1 cellular context compared by ENCODE assay signal in the genomic region with DNA sequence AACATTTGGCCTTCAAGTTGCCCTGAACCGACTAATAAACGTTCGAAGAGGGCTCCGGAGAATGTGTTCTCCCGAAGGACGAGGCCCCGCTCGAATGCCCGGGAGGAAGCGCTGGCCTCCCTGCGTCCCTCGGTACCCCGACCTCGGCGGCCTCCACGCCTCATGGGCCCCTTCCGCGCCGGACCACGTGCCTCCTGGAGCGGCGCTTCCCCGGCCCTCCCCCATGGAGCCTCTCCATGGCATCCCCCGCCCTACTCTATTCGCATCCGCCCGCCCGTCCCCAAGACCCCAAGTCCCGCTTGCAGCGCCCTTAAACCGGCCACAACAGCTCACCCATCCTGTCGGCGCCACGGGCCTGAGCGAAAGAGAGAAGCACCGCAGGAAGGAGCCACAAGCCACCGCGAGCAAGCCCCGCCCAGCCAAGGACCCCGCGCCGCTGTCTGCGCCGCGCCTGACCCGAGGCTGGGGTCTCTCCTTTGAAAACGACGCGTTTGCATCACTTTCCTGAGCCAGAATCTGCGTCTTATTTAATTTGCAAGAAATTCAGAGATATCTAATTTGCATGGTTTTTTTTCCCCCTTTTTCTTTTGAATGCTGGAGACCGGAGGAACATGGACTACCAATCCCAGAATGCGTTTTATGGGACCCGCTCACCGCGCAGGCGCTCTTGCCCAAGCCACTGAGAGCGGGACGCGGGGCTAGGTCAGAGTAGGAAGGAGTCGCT.
A peak's percentile ranks its signal among the peaks of the same experiment; 100 is the strongest.
TF ChIP-seq lines count a peak whose summit lies in the region.

TSS of gene RPS23 (minus strand) at position 368 of the 724 bp plus-strand sequence. CDS start at position 337, 31 bp downstream.

TF ChIP-seq in K562, 482 proteins besides CTCF, POLR2A, EP300 and RAD21 (continued from another document and continues in another):
- TF ChIP-seq, protein P1, sequence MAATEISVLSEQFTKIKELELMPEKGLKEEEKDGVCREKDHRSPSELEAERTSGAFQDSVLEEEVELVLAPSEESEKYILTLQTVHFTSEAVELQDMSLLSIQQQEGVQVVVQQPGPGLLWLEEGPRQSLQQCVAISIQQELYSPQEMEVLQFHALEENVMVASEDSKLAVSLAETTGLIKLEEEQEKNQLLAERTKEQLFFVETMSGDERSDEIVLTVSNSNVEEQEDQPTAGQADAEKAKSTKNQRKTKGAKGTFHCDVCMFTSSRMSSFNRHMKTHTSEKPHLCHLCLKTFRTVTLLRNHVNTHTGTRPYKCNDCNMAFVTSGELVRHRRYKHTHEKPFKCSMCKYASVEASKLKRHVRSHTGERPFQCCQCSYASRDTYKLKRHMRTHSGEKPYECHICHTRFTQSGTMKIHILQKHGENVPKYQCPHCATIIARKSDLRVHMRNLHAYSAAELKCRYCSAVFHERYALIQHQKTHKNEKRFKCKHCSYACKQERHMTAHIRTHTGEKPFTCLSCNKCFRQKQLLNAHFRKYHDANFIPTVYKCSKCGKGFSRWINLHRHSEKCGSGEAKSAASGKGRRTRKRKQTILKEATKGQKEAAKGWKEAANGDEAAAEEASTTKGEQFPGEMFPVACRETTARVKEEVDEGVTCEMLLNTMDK (IDR thresholded peaks at IDR 0.05; ENCODE audit: borderline replicate concordance, insufficient read depth, low read depth, low read length, poor library complexity, severe bottlenecking): no peak
- TF ChIP-seq MAFK (IDR thresholded peaks at IDR 0.05; ENCODE audit: low read length) (no peak), ZNF23 (CRISPR knock-in tag; IDR thresholded peaks at IDR 0.05) (no peak), PTRF (tag; IDR thresholded peaks at IDR 0.05) (no peak), CCAR2 (IDR thresholded peaks at IDR 0.05; ENCODE audit: low read depth, low read length) (no peak), STAG1 (CRISPR knock-in tag; IDR thresholded peaks at IDR 0.05; ENCODE audit: borderline replicate concordance) (no peak)
- TF ChIP-seq, protein P2, sequence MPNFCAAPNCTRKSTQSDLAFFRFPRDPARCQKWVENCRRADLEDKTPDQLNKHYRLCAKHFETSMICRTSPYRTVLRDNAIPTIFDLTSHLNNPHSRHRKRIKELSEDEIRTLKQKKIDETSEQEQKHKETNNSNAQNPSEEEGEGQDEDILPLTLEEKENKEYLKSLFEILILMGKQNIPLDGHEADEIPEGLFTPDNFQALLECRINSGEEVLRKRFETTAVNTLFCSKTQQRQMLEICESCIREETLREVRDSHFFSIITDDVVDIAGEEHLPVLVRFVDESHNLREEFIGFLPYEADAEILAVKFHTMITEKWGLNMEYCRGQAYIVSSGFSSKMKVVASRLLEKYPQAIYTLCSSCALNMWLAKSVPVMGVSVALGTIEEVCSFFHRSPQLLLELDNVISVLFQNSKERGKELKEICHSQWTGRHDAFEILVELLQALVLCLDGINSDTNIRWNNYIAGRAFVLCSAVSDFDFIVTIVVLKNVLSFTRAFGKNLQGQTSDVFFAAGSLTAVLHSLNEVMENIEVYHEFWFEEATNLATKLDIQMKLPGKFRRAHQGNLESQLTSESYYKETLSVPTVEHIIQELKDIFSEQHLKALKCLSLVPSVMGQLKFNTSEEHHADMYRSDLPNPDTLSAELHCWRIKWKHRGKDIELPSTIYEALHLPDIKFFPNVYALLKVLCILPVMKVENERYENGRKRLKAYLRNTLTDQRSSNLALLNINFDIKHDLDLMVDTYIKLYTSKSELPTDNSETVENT (CRISPR knock-in tag; IDR thresholded peaks at IDR 0.05): no peak
- TF ChIP-seq, protein P3, sequence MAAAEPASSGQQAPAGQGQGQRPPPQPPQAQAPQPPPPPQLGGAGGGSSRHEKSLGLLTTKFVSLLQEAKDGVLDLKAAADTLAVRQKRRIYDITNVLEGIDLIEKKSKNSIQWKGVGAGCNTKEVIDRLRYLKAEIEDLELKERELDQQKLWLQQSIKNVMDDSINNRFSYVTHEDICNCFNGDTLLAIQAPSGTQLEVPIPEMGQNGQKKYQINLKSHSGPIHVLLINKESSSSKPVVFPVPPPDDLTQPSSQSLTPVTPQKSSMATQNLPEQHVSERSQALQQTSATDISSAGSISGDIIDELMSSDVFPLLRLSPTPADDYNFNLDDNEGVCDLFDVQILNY (CRISPR knock-in tag; IDR thresholded peaks at IDR 0.05): 0 out of 2 replicates have a peak, but pooled peaks have one; percentile 10
- TF ChIP-seq, protein P4, sequence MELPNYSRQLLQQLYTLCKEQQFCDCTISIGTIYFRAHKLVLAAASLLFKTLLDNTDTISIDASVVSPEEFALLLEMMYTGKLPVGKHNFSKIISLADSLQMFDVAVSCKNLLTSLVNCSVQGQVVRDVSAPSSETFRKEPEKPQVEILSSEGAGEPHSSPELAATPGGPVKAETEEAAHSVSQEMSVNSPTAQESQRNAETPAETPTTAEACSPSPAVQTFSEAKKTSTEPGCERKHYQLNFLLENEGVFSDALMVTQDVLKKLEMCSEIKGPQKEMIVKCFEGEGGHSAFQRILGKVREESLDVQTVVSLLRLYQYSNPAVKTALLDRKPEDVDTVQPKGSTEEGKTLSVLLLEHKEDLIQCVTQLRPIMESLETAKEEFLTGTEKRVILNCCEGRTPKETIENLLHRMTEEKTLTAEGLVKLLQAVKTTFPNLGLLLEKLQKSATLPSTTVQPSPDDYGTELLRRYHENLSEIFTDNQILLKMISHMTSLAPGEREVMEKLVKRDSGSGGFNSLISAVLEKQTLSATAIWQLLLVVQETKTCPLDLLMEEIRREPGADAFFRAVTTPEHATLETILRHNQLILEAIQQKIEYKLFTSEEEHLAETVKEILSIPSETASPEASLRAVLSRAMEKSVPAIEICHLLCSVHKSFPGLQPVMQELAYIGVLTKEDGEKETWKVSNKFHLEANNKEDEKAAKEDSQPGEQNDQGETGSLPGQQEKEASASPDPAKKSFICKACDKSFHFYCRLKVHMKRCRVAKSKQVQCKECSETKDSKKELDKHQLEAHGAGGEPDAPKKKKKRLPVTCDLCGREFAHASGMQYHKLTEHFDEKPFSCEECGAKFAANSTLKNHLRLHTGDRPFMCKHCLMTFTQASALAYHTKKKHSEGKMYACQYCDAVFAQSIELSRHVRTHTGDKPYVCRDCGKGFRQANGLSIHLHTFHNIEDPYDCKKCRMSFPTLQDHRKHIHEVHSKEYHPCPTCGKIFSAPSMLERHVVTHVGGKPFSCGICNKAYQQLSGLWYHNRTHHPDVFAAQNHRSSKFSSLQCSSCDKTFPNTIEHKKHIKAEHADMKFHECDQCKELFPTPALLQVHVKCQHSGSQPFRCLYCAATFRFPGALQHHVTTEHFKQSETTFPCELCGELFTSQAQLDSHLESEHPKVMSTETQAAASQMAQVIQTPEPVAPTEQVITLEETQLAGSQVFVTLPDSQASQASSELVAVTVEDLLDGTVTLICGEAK (IDR thresholded peaks at IDR 0.05): peak; percentile 21; the same call in 1 of the 2 replicates
- TF ChIP-seq, protein P4 (CRISPR knock-in tag; IDR thresholded peaks at IDR 0.05): no peak
- TF ChIP-seq, protein P5, sequence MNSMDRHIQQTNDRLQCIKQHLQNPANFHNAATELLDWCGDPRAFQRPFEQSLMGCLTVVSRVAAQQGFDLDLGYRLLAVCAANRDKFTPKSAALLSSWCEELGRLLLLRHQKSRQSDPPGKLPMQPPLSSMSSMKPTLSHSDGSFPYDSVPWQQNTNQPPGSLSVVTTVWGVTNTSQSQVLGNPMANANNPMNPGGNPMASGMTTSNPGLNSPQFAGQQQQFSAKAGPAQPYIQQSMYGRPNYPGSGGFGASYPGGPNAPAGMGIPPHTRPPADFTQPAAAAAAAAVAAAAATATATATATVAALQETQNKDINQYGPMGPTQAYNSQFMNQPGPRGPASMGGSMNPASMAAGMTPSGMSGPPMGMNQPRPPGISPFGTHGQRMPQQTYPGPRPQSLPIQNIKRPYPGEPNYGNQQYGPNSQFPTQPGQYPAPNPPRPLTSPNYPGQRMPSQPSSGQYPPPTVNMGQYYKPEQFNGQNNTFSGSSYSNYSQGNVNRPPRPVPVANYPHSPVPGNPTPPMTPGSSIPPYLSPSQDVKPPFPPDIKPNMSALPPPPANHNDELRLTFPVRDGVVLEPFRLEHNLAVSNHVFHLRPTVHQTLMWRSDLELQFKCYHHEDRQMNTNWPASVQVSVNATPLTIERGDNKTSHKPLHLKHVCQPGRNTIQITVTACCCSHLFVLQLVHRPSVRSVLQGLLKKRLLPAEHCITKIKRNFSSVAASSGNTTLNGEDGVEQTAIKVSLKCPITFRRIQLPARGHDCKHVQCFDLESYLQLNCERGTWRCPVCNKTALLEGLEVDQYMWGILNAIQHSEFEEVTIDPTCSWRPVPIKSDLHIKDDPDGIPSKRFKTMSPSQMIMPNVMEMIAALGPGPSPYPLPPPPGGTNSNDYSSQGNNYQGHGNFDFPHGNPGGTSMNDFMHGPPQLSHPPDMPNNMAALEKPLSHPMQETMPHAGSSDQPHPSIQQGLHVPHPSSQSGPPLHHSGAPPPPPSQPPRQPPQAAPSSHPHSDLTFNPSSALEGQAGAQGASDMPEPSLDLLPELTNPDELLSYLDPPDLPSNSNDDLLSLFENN (IDR thresholded peaks at IDR 0.05; ENCODE audit: low read depth in 2 of 2, low read length in 2 of 2): no peak; a peak in 1 of 4 replicates
